ENCODE assay signal across 8 cellular contexts in the genomic region with DNA sequence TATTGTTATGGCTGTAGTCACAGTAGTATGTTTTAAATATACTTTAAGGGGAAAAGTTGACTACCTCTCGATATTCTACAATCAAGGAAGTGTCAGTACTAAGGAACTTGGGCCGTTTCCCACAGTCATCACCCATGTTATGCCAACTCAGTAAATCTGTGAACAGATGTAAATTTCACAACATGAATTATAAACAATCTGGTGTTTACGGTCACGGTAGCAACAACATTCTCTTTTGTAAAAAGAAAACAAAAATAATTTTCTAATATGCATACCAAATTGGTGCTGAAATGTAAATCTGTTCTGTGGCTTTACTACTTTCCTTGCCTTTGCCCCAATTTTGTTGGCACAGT. TPM values are rescaled to one million over a fixed set of nuclear protein-coding genes. Genes with fewer than 3 reads are reported as not detected.
DNase-seq lines count a peak whose midpoint lies in the region; ATAC-seq lines count a peak whose summit lies in the region.

No MANE protein-coding gene starts in this region.

- no peaks in the 10 kb centered on the region for H3K9me3 Mint-ChIP-seq in activated naive CD4-positive, alpha-beta T cell treated with anti-CD3 and anti-CD28 coated beads, Interleukin-2, amount 50 U/mL, for 72 hours

- peaks cover 3% of the 10 kb centered on the region for H3K4me1 ChIP-seq in stomach smooth muscle (ENCODE audit: control insufficient read depth, insufficient read depth, low read length)

- H3K36me3 ChIP-seq in stomach smooth muscle (ENCODE audit: control insufficient read depth in 2 of 2, insufficient read depth in 2 of 2, low read length in 2 of 2): no peaks in the 10 kb centered on the region

- H3K27me3 ChIP-seq in stomach smooth muscle (ENCODE audit: control insufficient read depth in 1 of 2, insufficient read depth in 2 of 2, low read length in 2 of 2): no peaks in the 10 kb centered on the region

- ATAC-seq in activated naive CD4-positive, alpha-beta T cell treated with anti-CD3 and anti-CD28 coated beads, Interleukin-2, amount 50 U/mL, for 72 hours: no peak
- ATAC-seq in GM19395 (IDR thresholded peaks at IDR 0.05; ENCODE audit: unreplicated experiment): no peak

- H3K4me3 ChIP-seq in iPS-18c (ENCODE audit: insufficient read depth, low read depth, low read length) (peak overlapping the region; percentile 86), stomach smooth muscle (ENCODE audit: low read length in 2 of 2) (peak overlapping the region; percentile 85 to 95)

- peak overlapping the region; percentile 90 for H3K27ac ChIP-seq in stomach smooth muscle (ENCODE audit: low read length)

- peak overlapping the region; percentile 96 to 99 for H3K27ac Mint-ChIP-seq in activated naive CD4-positive, alpha-beta T cell treated with anti-CD3 and anti-CD28 coated beads, Interleukin-2, amount 50 U/mL, for 72 hours

- DNase-seq in DMS 273 (lab: John Stamatoyannopoulos, UW; ENCODE audit: unreplicated experiment) (peak; percentile 56), DMS 273 treated with DMSO at 0.1 percent for 48 hours (lab: John Stamatoyannopoulos, UW) (no peak), NCI-H2227 treated with DMSO at 0.1 percent for 48 hours (lab: John Stamatoyannopoulos, UW) (no peak), NCI-H2107 treated with DMSO at 0.1 percent for 48 hours (lab: John Stamatoyannopoulos, UW; ENCODE audit: unreplicated experiment) (no peak)
- DNase-seq in activated naive CD4-positive, alpha-beta T cell treated with anti-CD3 and anti-CD28 coated beads, Interleukin-2, amount 50 U/mL, for 72 hours (ENCODE audit: low spot score in 2 of 2): no peak

- peaks cover 16 to 17% of the 10 kb centered on the region in 2 donors for H3K36me3 Mint-ChIP-seq in activated naive CD4-positive, alpha-beta T cell treated with anti-CD3 and anti-CD28 coated beads, Interleukin-2, amount 50 U/mL, for 72 hours

- H3K9me3 ChIP-seq in iPS-18c (ENCODE audit: control insufficient read depth, insufficient read depth, low read length) (no peaks in the 10 kb centered on the region), stomach smooth muscle (ENCODE audit: control insufficient read depth in 2 of 2, low read length in 2 of 2) (no peaks in the 10 kb centered on the region)

- H3K9ac ChIP-seq in stomach smooth muscle (ENCODE audit: low read length in 2 of 2): peak overlapping the region; percentile 90 to 97

RNA-seq across cellular contexts. Expression of gene SH3GLB1, which starts 1.2 kb away (rescaled TPM):
- total RNA-seq in activated naive CD4-positive, alpha-beta T cell treated with anti-CD3 and anti-CD28 coated beads, Interleukin-2, amount 50 U/mL, for 72 hours: 10 to 100 TPM; 58.0 to 59.1 TPM
